ENCODE assay signal across 8 cellular contexts in genomic region chr12:50400104-50400637, GRCh38. TPM values are rescaled to one million over a fixed set of nuclear protein-coding genes. Genes with fewer than 3 reads are reported as not detected.
DNase-seq lines count a peak whose midpoint lies in the region; ATAC-seq, FAIRE-seq and TF ChIP-seq lines count a peak whose summit lies in the region.

No MANE protein-coding gene starts in this region.

- DNase-seq in GM06990 (ENCODE audit: extremely low read depth, insufficient read length) (no peak), left lobe of liver (ENCODE audit: low spot score) (no peak), upper lobe of left lung (no peak), HTR-8/SVneo (ENCODE audit: insufficient read length, low spot score) (no peak), iPS-NIHi7 (ENCODE audit: extremely low spot score) (no peak), GM10266 (ENCODE audit: extremely low spot score) (no peak)
- DNase-seq in activated naive CD8-positive, alpha-beta T cell treated with anti-CD3 and anti-CD28 coated beads for 36 hours = no peak

- H3K27ac Mint-ChIP-seq in IgD-negative memory B cell = peak overlapping the region; percentile 89 to 98 (median 96)
- peak overlapping the region; percentile 93 for H3K27ac Mint-ChIP-seq in activated naive CD8-positive, alpha-beta T cell treated with anti-CD3 and anti-CD28 coated beads for 36 hours

- no peaks in the 10 kb centered on the region for H3K9me3 ChIP-seq in upper lobe of left lung

- H3K4me3 Mint-ChIP-seq in IgD-negative memory B cell = peak overlapping the region; percentile 95 to 98 (median 96)
- H3K4me3 Mint-ChIP-seq in activated naive CD8-positive, alpha-beta T cell treated with anti-CD3 and anti-CD28 coated beads for 36 hours = peak overlapping the region; percentile 94

- H3K4me3 ChIP-seq in GM06990 (replicated peaks; ENCODE audit: low read depth, low read length) (peak overlapping the region; percentile 71), upper lobe of left lung (peak overlapping the region in 3 of 4 donors; percentile 58 to 81 (median 79))

- peak overlapping the region; percentile 83 to 91 (median 88) for H3K27ac ChIP-seq in upper lobe of left lung

- peaks cover 9 to 16% (median 15%) of the 10 kb centered on the region in 4 donors for H3K4me1 ChIP-seq in upper lobe of left lung

- ATAC-seq in left lobe of liver = peak; percentile 1
- ATAC-seq in upper lobe of left lung (ENCODE audit: low FRiP score in 2 of 2) = no peak

- no peaks in the 10 kb centered on the region for H3K9me3 Mint-ChIP-seq in IgD-negative memory B cell
- H3K9me3 Mint-ChIP-seq in activated naive CD8-positive, alpha-beta T cell treated with anti-CD3 and anti-CD28 coated beads for 36 hours = peaks cover 3% of the 10 kb centered on the region

- FAIRE-seq in HTR-8/SVneo (lab: Jason Lieb, UNC) = no peak

- no peaks in the 10 kb centered on the region for H3K36me3 ChIP-seq in GM06990 (ENCODE audit: control insufficient read depth, insufficient read depth, low read length)
- H3K36me3 ChIP-seq in upper lobe of left lung = no peaks in the 10 kb centered on the region

- TF ChIP-seq EP300 in upper lobe of left lung (IDR thresholded peaks at IDR 0.05) = no peak

- H3K27me3 ChIP-seq in GM06990 (replicated peaks; ENCODE audit: control insufficient read depth, insufficient read depth, low read length) (no peaks in the 10 kb centered on the region), upper lobe of left lung (no peaks in the 10 kb centered on the region)

- 37 to 39% methylated on average over 8 of the region's 8 CpGs for WGBS in upper lobe of left lung, 2 donors

- TF ChIP-seq CTCF in GM06990 (IDR thresholded peaks at IDR 0.05; ENCODE audit: insufficient read depth, low read length, poor library complexity, severe bottlenecking) = no peak
- TF ChIP-seq CTCF in upper lobe of left lung (IDR thresholded peaks at IDR 0.05) = no peak
- TF ChIP-seq CTCF in GM10266 (IDR thresholded peaks at IDR 0.05; ENCODE audit: control insufficient read depth, insufficient read depth, low read depth, missing control alignments) = no peak

- TF ChIP-seq POLR2A in upper lobe of left lung (IDR thresholded peaks at IDR 0.05) = no peak

- H3K4me1 Mint-ChIP-seq in IgD-negative memory B cell = peaks cover 25 to 30% (median 26%) of the 10 kb centered on the region in 3 donors
- H3K4me1 Mint-ChIP-seq in activated naive CD8-positive, alpha-beta T cell treated with anti-CD3 and anti-CD28 coated beads for 36 hours = peaks cover 18% of the 10 kb centered on the region

- H3K27me3 Mint-ChIP-seq in IgD-negative memory B cell = peaks cover 5% of the 10 kb centered on the region
- no peaks in the 10 kb centered on the region for H3K27me3 Mint-ChIP-seq in activated naive CD8-positive, alpha-beta T cell treated with anti-CD3 and anti-CD28 coated beads for 36 hours

- H3K36me3 Mint-ChIP-seq in IgD-negative memory B cell = peaks cover 1% of the 10 kb centered on the region
- H3K36me3 Mint-ChIP-seq in activated naive CD8-positive, alpha-beta T cell treated with anti-CD3 and anti-CD28 coated beads for 36 hours = peaks cover 22% of the 10 kb centered on the region

RNA-seq across cellular contexts. Expression of gene LARP4, which starts 0.5 kb away (rescaled TPM):
- 21.3 TPM for polyA plus RNA-seq in IgD-negative memory B cell
- total RNA-seq in activated naive CD8-positive, alpha-beta T cell treated with anti-CD3 and anti-CD28 coated beads for 36 hours = 100 to 1,000 TPM; 108 to 110 TPM
- total RNA-seq in left lobe of liver = 67.1 TPM
- 10 to 100 TPM; 29.1 to 75.2 (median 45.4) TPM for total RNA-seq in upper lobe of left lung

RNA-seq across cellular contexts. Expression of gene FAM186A, which starts 3.8 kb away (rescaled TPM):
- polyA plus RNA-seq in IgD-negative memory B cell = not detected
- not detected for total RNA-seq in activated naive CD8-positive, alpha-beta T cell treated with anti-CD3 and anti-CD28 coated beads for 36 hours
- total RNA-seq in left lobe of liver (not detected), upper lobe of left lung (not detected)
